In genomic region chr19:41325640-41325946, GRCh38 we compare ENCODE assay signal across 9 cellular contexts. TPM values are rescaled to one million over a fixed set of nuclear protein-coding genes. Genes with fewer than 3 reads are reported as not detected.
A peak's percentile ranks its signal among the peaks of the same experiment; 100 is the strongest.
DNase-seq lines count a peak whose midpoint lies in the region; ATAC-seq, FAIRE-seq and TF ChIP-seq lines count a peak whose summit lies in the region.
"Had no signal": no experiment of that assay in that cellular context is flagged by ENCODE, and none has a peak within 500 bp of the region (broad histone marks: within the 10 kb centered on the region; RNA-seq: fewer than 3 reads in every experiment).

No MANE protein-coding gene starts in this region.

- H3K4me1 Mint-ChIP-seq in immature natural killer cell = peaks cover 77 to 82% of the 10 kb centered on the region in 2 donors

- WGBS in adrenal gland, 4 donors = 6 to 16% (median 8%) methylated on average over 5 to 10 of the region's 10 CpGs
- WGBS in small intestine, 3 donors = 9 to 30% (median 20%) methylated on average over 10 of the region's 10 CpGs

- no peak for TF ChIP-seq POLR2A in adrenal gland (IDR thresholded peaks at IDR 0.05)

- DNase-seq in adrenal gland (peak in 1 of 7 donors; percentile 19), immature natural killer cell (no peak), small intestine (no peak), SIG-M5 treated with dmso at 0.1 percent for 504 hours (lab: John Stamatoyannopoulos, UW; ENCODE audit: unreplicated experiment) (no peak), HEK293T (ENCODE audit: extremely low spot score) (no peak)
- DNase-seq in stimulated activated naive CD4-positive, alpha-beta T cell treated with Interleukin-2 at 50 U/mL for 16 hours (lab: John Stamatoyannopoulos, UW) = no peak
- DNase-seq: NCI-H187 treated with DMSO at 0.1 percent for 48 hours had no signal

- peaks cover 8 to 27% (median 16%) of the 10 kb centered on the region in 3 donors for H3K36me3 Mint-ChIP-seq in immature natural killer cell

- H3K4me3 Mint-ChIP-seq in immature natural killer cell = peak overlapping the region; percentile 68 to 82 (median 80)

- no peak for TF ChIP-seq CTCF in HEK293 (tag by site-specific recombination; IDR thresholded peaks at IDR 0.05)
- TF ChIP-seq CTCF in adrenal gland (IDR thresholded peaks at IDR 0.05) = no peak

- no peak for FAIRE-seq in small intestine (lab: Jason Lieb, UNC)

- peak overlapping the region; percentile 28; the same call in 1 of the 2 replicates for H3K27ac ChIP-seq in HEK293 (ENCODE audit: extremely low read depth, low read depth, low read length)
- peak overlapping the region in 4 of 5 donors; percentile 79 to 91 (median 87) for H3K27ac ChIP-seq in adrenal gland
- peak overlapping the region; percentile 29 to 32 for H3K27ac ChIP-seq in small intestine (ENCODE audit: low read depth in 1 of 2, low read length in 1 of 2)

- H3K27me3 Mint-ChIP-seq in immature natural killer cell (ENCODE audit: low read depth in 3 of 3) = peaks cover 56 to 84% (median 80%) of the 10 kb centered on the region in 3 donors

- intact Hi-C loops in adrenal gland (cut with DNase I) = no loop called here

- H3K4me3 ChIP-seq in HEK293 (ENCODE audit: low read depth, low read length) (no peak overlapping the region), adrenal gland (peak overlapping the region in 1 of 4 donors; percentile 37), small intestine (ENCODE audit: low read depth in 1 of 2, low read length in 2 of 2) (no peak overlapping the region)

- H3K9me3 ChIP-seq in HEK293 (ENCODE audit: control insufficient read depth, insufficient read depth, low read depth, low read length) (no peaks in the 10 kb centered on the region), adrenal gland (replicated peaks in 1 of 3) (no peaks in the 10 kb centered on the region), small intestine (ENCODE audit: control insufficient read depth, low read depth) (no peaks in the 10 kb centered on the region)

- H3K27me3 ChIP-seq in adrenal gland = no peaks in the 10 kb centered on the region
- no peaks in the 10 kb centered on the region for H3K27me3 ChIP-seq in small intestine (ENCODE audit: control insufficient read depth in 2 of 2, insufficient read depth in 2 of 2, low read length in 2 of 2)

- CTCF ChIA-PET in HEK293 (lab: Yijun Ruan, JAX) = interaction anchor here (0.7 to 1.7 kb wide), 3 partner anchors 27 to 381 kb away, joined by 3 to 9 read pairs (median 7); partner anchors contain the start of gene TGFB1
- CTCF ChIA-PET in HEK293T (lab: Yijun Ruan, JAX) = interaction anchor here (0.6 kb wide), 1 partner anchor 45 kb away, joined by 5 read pairs; no protein-coding TSS in a partner anchor

- ATAC-seq in GM18909 (IDR thresholded peaks at IDR 0.05; ENCODE audit: poor library complexity, unreplicated experiment) = no peak

- H3K4me1 ChIP-seq in HEK293 (ENCODE audit: control insufficient read depth, insufficient read depth, low read length) (peaks cover 22% of the 10 kb centered on the region), adrenal gland (replicated peaks in 1 of 2) (peaks cover 33 to 66% of the 10 kb centered on the region in 2 donors), small intestine (ENCODE audit: control insufficient read depth in 2 of 2, insufficient read depth in 1 of 2, low read depth in 1 of 2, low read length in 1 of 2) (peaks cover 0 to 7% of the 10 kb centered on the region in 2 donors)

- H3K36me3 ChIP-seq in HEK293 (ENCODE audit: control insufficient read depth in 2 of 2, insufficient read depth in 1 of 2, low read length in 2 of 2) (peaks cover 17 to 41% of the 10 kb centered on the region in 2 experiments; a peak in 2 of 3 replicates), adrenal gland (replicated peaks in 1 of 2) (peaks cover 0 to 16% of the 10 kb centered on the region in 2 donors), small intestine (ENCODE audit: control insufficient read depth in 2 of 2, insufficient read depth in 2 of 2, low read length in 2 of 2) (peaks cover under 1 to 2% of the 10 kb centered on the region in 2 donors)

- H3K9me3 Mint-ChIP-seq in immature natural killer cell = no peaks in the 10 kb centered on the region

- peak overlapping the region; percentile 98 to 100 (median 100) for H3K27ac Mint-ChIP-seq in immature natural killer cell

- POLR2A ChIA-PET in HEK293 (lab: Yijun Ruan, JAX) (interaction anchor here (0.6 to 2.5 kb wide), 6 partner anchors 14 to 136 kb away, joined by 3 to 10 read pairs (median 4); partner anchors contain the start of gene HNRNPUL1), HEK293T (lab: Yijun Ruan, JAX) (interaction anchor here (1.0 to 1.4 kb wide), 2 partner anchors 27 to 61 kb away, joined by 3 to 5 read pairs; partner anchors contain the start of genes HNRNPUL1 and TGFB1)

TF ChIP-seq in HEK293, 187 proteins besides CTCF, POLR2A, EP300 and RAD21 (continues in another document):
- TF ChIP-seq ZNF548 (tag by site-specific recombination; IDR thresholded peaks at IDR 0.05) (no peak), ZNF658 (tag by site-specific recombination; IDR thresholded peaks at IDR 0.05) (no peak), KLF17 (tag by site-specific recombination; IDR thresholded peaks at IDR 0.05) (no peak), ZSCAN5A (tag by site-specific recombination; IDR thresholded peaks at IDR 0.05) (no peak), ZNF571 (tag by site-specific recombination; IDR thresholded peaks at IDR 0.05) (no peak), SCRT2 (tag by site-specific recombination; IDR thresholded peaks at IDR 0.05) (no peak), MYNN (tag by site-specific recombination; IDR thresholded peaks at IDR 0.05; ENCODE audit: borderline replicate concordance) (no peak)

TF ChIP-seq in HEK293T, 16 proteins besides CTCF, POLR2A, EP300 and RAD21:
- no peak for TF ChIP-seq PKNOX1 (IDR thresholded peaks at IDR 0.05)

RNA-seq across cellular contexts. Expression of gene CCDC97, which starts 15.6 kb away (rescaled TPM):
- 10 to 100 TPM in 7 of 8 donors, 1 to 10 TPM in 1; 9.2 to 25.6 (median 19.8) TPM for total RNA-seq in adrenal gland
- polyA plus RNA-seq in adrenal gland (10 to 100 TPM in 1 of 3 donors, 1 to 10 TPM in 2; 9.4 to 17.4 (median 10.0) TPM), immature natural killer cell (10 to 100 TPM; 14.2 to 38.2 (median 16.9) TPM), small intestine (10 to 100 TPM; 11.1 to 18.0 (median 11.6) TPM)

RNA-seq across cellular contexts. Expression of gene TGFB1, which starts 28.1 kb away (rescaled TPM):
- total RNA-seq in adrenal gland = 10 to 100 TPM; 17.4 to 75.9 (median 42.2) TPM
- 10 to 100 TPM in 2 of 3 donors, 1 to 10 TPM in 1; 8.7 to 37.9 (median 17.1) TPM for polyA plus RNA-seq in adrenal gland
- polyA plus RNA-seq in immature natural killer cell = 100 to 1,000 TPM in 1 of 3 donors, 10 to 100 TPM in 2; 51.4 to 196 (median 66.4) TPM
- 10 to 100 TPM in 1 of 3 donors, 1 to 10 TPM in 2; 1.1 to 18.8 (median 7.3) TPM for polyA plus RNA-seq in small intestine

RNA-seq across cellular contexts. Expression of gene B9D2, which starts 38.4 kb away (rescaled TPM):
- 10 to 100 TPM in 5 of 8 donors, 1 to 10 TPM in 3; 7.5 to 16.8 (median 12.4) TPM for total RNA-seq in adrenal gland
- polyA plus RNA-seq in adrenal gland = 10 to 100 TPM in 1 of 3 donors, 1 to 10 TPM in 2; 2.7 to 14.4 (median 8.9) TPM
- polyA plus RNA-seq in immature natural killer cell = 10 to 100 TPM in 2 of 3 donors, 1 to 10 TPM in 1; 8.9 to 14.8 (median 14.7) TPM
- polyA plus RNA-seq in small intestine = 1 to 10 TPM; 4.7 to 9.8 (median 6.5) TPM

RNA-seq across cellular contexts. Expression of gene TMEM91, which starts 50.7 kb away (rescaled TPM):
- total RNA-seq in adrenal gland = 10 to 100 TPM in 2 of 8 donors, 1 to 10 TPM in 6; 2.0 to 13.5 (median 9.6) TPM
- polyA plus RNA-seq in adrenal gland = 10 to 100 TPM in 2 of 3 donors, 1 to 10 TPM in 1; 1.9 to 88.6 (median 30.6) TPM
- polyA plus RNA-seq in immature natural killer cell = 1 to 10 TPM; 5.2 to 7.0 (median 6.1) TPM
- 1 to 10 TPM; 1.3 to 7.9 (median 2.4) TPM for polyA plus RNA-seq in small intestine

Comparison
In these comparisons a context has a peak if more than half of its experiments do, and no peak if none do; other contexts are left out.
1. H3K27ac ChIP-seq: peak in every context shown above with its lines; median percentile 87 in adrenal gland; 30 in small intestine; 28 in HEK293.